In the genomic region with DNA sequence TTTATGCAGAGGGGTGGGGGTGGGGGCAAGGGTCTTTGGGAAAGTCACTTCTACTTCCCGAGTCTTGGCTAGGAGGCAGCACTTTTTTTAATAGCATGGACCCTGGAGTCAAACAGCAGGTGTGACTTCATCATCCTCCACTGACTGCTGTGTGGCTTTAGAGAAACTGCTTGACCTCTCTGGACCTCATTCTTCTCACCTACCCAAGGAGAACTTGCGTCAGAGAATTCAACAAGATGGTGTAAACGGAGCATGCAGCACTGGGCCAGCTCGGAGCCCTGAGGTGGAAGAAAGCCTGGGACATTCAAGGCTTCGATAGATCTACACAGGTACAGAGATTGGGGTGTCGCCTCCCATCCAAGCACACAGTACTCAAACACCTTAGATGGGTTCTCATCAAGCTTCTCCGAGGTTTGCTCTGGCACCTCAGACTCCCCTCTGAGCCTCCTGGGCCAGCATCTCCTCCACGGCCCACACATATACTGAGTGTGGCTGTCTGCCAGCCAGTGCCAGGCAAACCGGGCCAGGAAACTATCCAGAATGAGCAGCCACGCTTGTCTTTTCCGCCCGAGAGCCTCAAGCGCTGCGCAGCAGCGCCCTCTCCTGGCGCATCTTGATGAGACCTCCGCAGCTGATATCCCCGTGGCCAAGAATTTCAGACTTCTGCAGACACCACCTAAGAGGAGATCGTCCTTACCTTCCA, we compare ENCODE assay signal across 8 cellular contexts. TPM values are rescaled to one million over a fixed set of nuclear protein-coding genes. Genes with fewer than 3 reads are reported as not detected.
DNase-seq lines count a peak whose midpoint lies in the region; ATAC-seq and TF ChIP-seq lines count a peak whose summit lies in the region.

No MANE protein-coding gene starts in this region.

- peaks cover 5% of the 10 kb centered on the region; the same call in 1 of the 2 replicates for H3K4me1 Mint-ChIP-seq in HFFc6 (ENCODE audit: low read depth)

- H3K4me3 ChIP-seq in DND-41 (ENCODE audit: low read depth in 1 of 2, low read length in 2 of 2) (no peak overlapping the region), right atrium auricular region (no peak overlapping the region), gastrocnemius medialis (no peak overlapping the region)

- no peaks in the 10 kb centered on the region for H3K79me2 ChIP-seq in DND-41 (ENCODE audit: insufficient read depth, low read length)

- no peak for TF ChIP-seq POLR2A in gastrocnemius medialis (IDR thresholded peaks at IDR 0.05)

- H3K9me3 Mint-ChIP-seq in HFFc6 = no peaks in the 10 kb centered on the region

- no peak overlapping the region for H3K27ac ChIP-seq in DND-41 (ENCODE audit: low read length)
- no peak overlapping the region for H3K27ac ChIP-seq in right atrium auricular region
- H3K27ac ChIP-seq in gastrocnemius medialis = no peak overlapping the region

- no peak overlapping the region for H3K9ac ChIP-seq in DND-41 (ENCODE audit: low read depth, low read length)

- intact Hi-C loops in gastrocnemius medialis (cut with DNase I; ENCODE audit: low total_unique reads) = loop anchor here (1.0 to 10.0 kb wide), 2 partner anchors 269 to 365 kb away; no protein-coding TSS in a partner anchor

- ATAC-seq in DND-41 (ENCODE audit: insufficient read depth, low read depth) (peak; percentile 86), gastrocnemius medialis (peak; percentile 18 to 56), HG03460 (IDR thresholded peaks at IDR 0.05; ENCODE audit: unreplicated experiment) (no peak), GM19395 (IDR thresholded peaks at IDR 0.05; ENCODE audit: unreplicated experiment) (no peak)

- no peak overlapping the region for H3K4me2 ChIP-seq in DND-41 (ENCODE audit: insufficient read depth, low read length)

- in situ Hi-C loops in gastrocnemius medialis (cut with MboI; ENCODE audit: low sequenced_read_pairs in 4 of 4) = loop anchor here (5.0 to 25.0 kb wide), 4 partner anchors 268 to 368 kb away; partner anchors contain the start of gene TIFAB (in 3 of the 4)

- no peaks in the 10 kb centered on the region for H3K36me3 Mint-ChIP-seq in HFFc6 (ENCODE audit: low read depth)

- H2AFZ ChIP-seq in DND-41 (ENCODE audit: low read depth, low read length) = peak overlapping the region; percentile 53; the same call in 1 of the 2 replicates

- H3K27me3 ChIP-seq in DND-41 (ENCODE audit: insufficient read depth, low read length, poor library complexity) (no peaks in the 10 kb centered on the region), right atrium auricular region (no peaks in the 10 kb centered on the region), gastrocnemius medialis (peaks cover 0 to 11% (median 4%) of the 10 kb centered on the region in 3 donors)

- TF ChIP-seq CTCF in DND-41 (IDR thresholded peaks at IDR 0.05; ENCODE audit: borderline replicate concordance, extremely low read depth, low read length, poor library complexity, severe bottlenecking) (peak; percentile 81), HFFc6 (IDR thresholded peaks at IDR 0.05) (peak; percentile 89), right atrium auricular region (IDR thresholded peaks at IDR 0.05) (peak; percentile 59 to 81), gastrocnemius medialis (IDR thresholded peaks at IDR 0.05 in 4 of 5, conservative IDR thresholded peaks at IDR 0.05 in 1 of 5) (peak; percentile 39 to 73 (median 64))

- H3K4me1 ChIP-seq in DND-41 (ENCODE audit: insufficient read depth, low read length) = no peaks in the 10 kb centered on the region
- H3K4me1 ChIP-seq in right atrium auricular region = peaks cover 0 to 8% of the 10 kb centered on the region in 2 donors
- H3K4me1 ChIP-seq in gastrocnemius medialis = peaks cover 0 to under 1% of the 10 kb centered on the region in 2 donors

- no peak overlapping the region for H3K4me3 Mint-ChIP-seq in HFFc6

- DNase-seq in DND-41 (peak; percentile 62), HFFc6 (peak; percentile 41), NCI-H748 treated with DMSO at 0.1 percent for 48 hours (lab: John Stamatoyannopoulos, UW) (peak; percentile 6), amniotic epithelial cell (ENCODE audit: low read depth) (peak; percentile 37), right atrium auricular region (ENCODE audit: low spot score) (peak; percentile 57), gastrocnemius medialis (peak in 1 of 2 donors; percentile 39)

- no peak overlapping the region for H3K27ac Mint-ChIP-seq in HFFc6

- H3K27me3 Mint-ChIP-seq in HFFc6 (ENCODE audit: insufficient read depth) = peaks cover 40% of the 10 kb centered on the region

- no peaks in the 10 kb centered on the region for H4K20me1 ChIP-seq in DND-41 (ENCODE audit: insufficient read depth, low read length)

- H3K9me3 ChIP-seq in DND-41 (ENCODE audit: insufficient read depth, low read length, severe bottlenecking) (no peaks in the 10 kb centered on the region), right atrium auricular region (no peaks in the 10 kb centered on the region), gastrocnemius medialis (no peaks in the 10 kb centered on the region)

- no peaks in the 10 kb centered on the region for H3K36me3 ChIP-seq in DND-41 (ENCODE audit: insufficient read depth, low read length)
- no peaks in the 10 kb centered on the region for H3K36me3 ChIP-seq in right atrium auricular region
- no peaks in the 10 kb centered on the region for H3K36me3 ChIP-seq in gastrocnemius medialis

RNA-seq across cellular contexts. Expression of gene SLC25A48, which starts 4.6 kb away (rescaled TPM):
- not detected for total RNA-seq in HFFc6 (2021; fragmentation: NEBNext Ultra II Directional; extraction: Animal tissue kit (Norgen Biotek cat#: 25700))
- not detected for total RNA-seq in right atrium auricular region
- total RNA-seq in gastrocnemius medialis = 1 to 10 TPM in 3 of 4 donors, under 1 TPM in 1; 0.56 to 5.2 (median 2.4) TPM

Comparison
In these comparisons a context has a peak if more than half of its experiments do, and no peak if none do; other contexts are left out.
1. ATAC-seq: peak in DND-41 (single experiment) and gastrocnemius medialis (2 of 2); none in HG03460 (single experiment) and GM19395 (single experiment).
2. Peak in every context shown above with its lines, with median percentiles within 50 percentile points of each other: CTCF ChIP-seq.